In genomic region chrX:118528089-118528753, GRCh38 we compare ENCODE assay signal across 8 cellular contexts. TPM values are rescaled to one million over a fixed set of nuclear protein-coding genes. Genes with fewer than 3 reads are reported as not detected.
A peak's percentile ranks its signal among the peaks of the same experiment; 100 is the strongest.
DNase-seq lines count a peak whose midpoint lies in the region; ATAC-seq, FAIRE-seq and TF ChIP-seq lines count a peak whose summit lies in the region.

No MANE protein-coding gene starts in this region.

- intact Hi-C loops in activated CD4-positive, alpha-beta memory T cell treated with anti-CD3 and anti-CD28 coated beads for 36 hours (cut with micrococcal nuclease) = loop anchor here (1.0 to 10.0 kb wide), 6 partner anchors 8 to 707 kb away; partner anchors contain the start of genes PGRMC1 and WDR44
- intact Hi-C loops in mucosa of descending colon (cut with DNase I, micrococcal nuclease) (no loop called here), kidney (cut with DNase I) (no loop called here)

- no peak overlapping the region for H3K9ac ChIP-seq in kidney (ENCODE audit: low read length in 2 of 2)

- TF ChIP-seq EP300 in tibial nerve (IDR thresholded peaks at IDR 0.05) = no peak

- H3K36me3 ChIP-seq in mucosa of descending colon (ENCODE audit: low read depth) (no peaks in the 10 kb centered on the region), tibial nerve (no peaks in the 10 kb centered on the region), kidney (ENCODE audit: control insufficient read depth in 1 of 2, insufficient read depth in 2 of 2, low read length in 2 of 2) (no peaks in the 10 kb centered on the region)

- no peak for FAIRE-seq in kidney (lab: Jason Lieb, UNC)

- POLR2A ChIA-PET in activated CD4-positive, alpha-beta memory T cell treated with anti-CD3 and anti-CD28 coated beads for 36 hours (lab: Charles Lee) = interaction anchor here (0.8 to 3.8 kb wide), 4 partner anchors 8 to 42 kb away, joined by 3 to 36 read pairs (median 5); partner anchors contain the start of gene DOCK11

- H3K4me1 ChIP-seq in mucosa of descending colon (ENCODE audit: low read depth) (no peaks in the 10 kb centered on the region), tibial nerve (peaks cover 0 to 7% (median 0%) of the 10 kb centered on the region in 4 donors), kidney (ENCODE audit: control insufficient read depth in 1 of 2, insufficient read depth in 1 of 2, low read depth in 1 of 2, low read length in 2 of 2) (no peaks in the 10 kb centered on the region)

- H3K4me1 Mint-ChIP-seq in activated CD4-positive, alpha-beta memory T cell treated with anti-CD3 and anti-CD28 coated beads for 36 hours (ENCODE audit: low read depth) = peaks cover 74% of the 10 kb centered on the region

- H3K27ac ChIP-seq in tibial nerve (peak overlapping the region in 2 of 4 donors; percentile 15 to 34), kidney (ENCODE audit: low read depth in 2 of 2, low read length in 2 of 2) (no peak overlapping the region)

- TF ChIP-seq POLR2A in tibial nerve (IDR thresholded peaks at IDR 0.05) = no peak

- peak overlapping the region; percentile 85 for H3K4me3 Mint-ChIP-seq in activated CD4-positive, alpha-beta memory T cell treated with anti-CD3 and anti-CD28 coated beads for 36 hours

- H3K27me3 ChIP-seq in tibial nerve = no peaks in the 10 kb centered on the region

- CTCF ChIA-PET in activated CD4-positive, alpha-beta memory T cell treated with anti-CD3 and anti-CD28 coated beads for 36 hours (lab: Charles Lee) = interaction anchor here (2.1 to 2.2 kb wide), 2 partner anchors 11 to 32 kb away, joined by 6 read pairs; partner anchors contain the start of gene DOCK11

- H3K4me3 ChIP-seq in mucosa of descending colon (no peak overlapping the region), tibial nerve (no peak overlapping the region), kidney (ENCODE audit: low read length in 2 of 2) (no peak overlapping the region)

- H3K36me3 Mint-ChIP-seq in activated CD4-positive, alpha-beta memory T cell treated with anti-CD3 and anti-CD28 coated beads for 36 hours = peaks cover 3% of the 10 kb centered on the region

- ATAC-seq in GM19452 (IDR thresholded peaks at IDR 0.05; ENCODE audit: unreplicated experiment) (peak; percentile 69), HG03439 (IDR thresholded peaks at IDR 0.05; ENCODE audit: unreplicated experiment) (peak; percentile 62), mucosa of descending colon (peak; percentile 74)

- H3K9me3 Mint-ChIP-seq in activated CD4-positive, alpha-beta memory T cell treated with anti-CD3 and anti-CD28 coated beads for 36 hours = no peaks in the 10 kb centered on the region

- H3K9me3 ChIP-seq in mucosa of descending colon (no peaks in the 10 kb centered on the region), tibial nerve (no peaks in the 10 kb centered on the region), kidney (ENCODE audit: control insufficient read depth in 1 of 2, low read length in 2 of 2) (no peaks in the 10 kb centered on the region)

- TF ChIP-seq CTCF in mucosa of descending colon (IDR thresholded peaks at IDR 0.05) (no peak), tibial nerve (IDR thresholded peaks at IDR 0.05) (no peak), kidney (IDR thresholded peaks at IDR 0.05; ENCODE audit: borderline replicate concordance, extremely low read depth, insufficient read depth) (no peak)

- H3K27ac Mint-ChIP-seq in activated CD4-positive, alpha-beta memory T cell treated with anti-CD3 and anti-CD28 coated beads for 36 hours = peak overlapping the region; percentile 99

- H3K27me3 Mint-ChIP-seq in activated CD4-positive, alpha-beta memory T cell treated with anti-CD3 and anti-CD28 coated beads for 36 hours = no peaks in the 10 kb centered on the region

- 74 to 80% methylated on average over 10 of the region's 10 CpGs for WGBS in tibial nerve, 2 donors

- peak; percentile 74 for DNase-seq in activated CD4-positive, alpha-beta memory T cell treated with anti-CD3 and anti-CD28 coated beads for 36 hours
- DNase-seq in mucosa of descending colon (peak; percentile 14 to 53 (median 31)), tibial nerve (ENCODE audit: low spot score in 2 of 2) (no peak), kidney (no peak), NCI-H1092 treated with DMSO at 0.1 percent for 48 hours (lab: John Stamatoyannopoulos, UW) (no peak), HuH-7 (ENCODE audit: low spot score) (no peak)

RNA-seq across cellular contexts. Expression of gene DOCK11, which starts 32.6 kb away (rescaled TPM):
- total RNA-seq in activated CD4-positive, alpha-beta memory T cell treated with anti-CD3 and anti-CD28 coated beads for 36 hours = 10 to 100 TPM; 47.5 to 50.4 TPM
- 10 to 100 TPM in 1 of 3 donors, 1 to 10 TPM in 2; 4.5 to 31.6 (median 8.4) TPM for total RNA-seq in mucosa of descending colon
- total RNA-seq in tibial nerve = 10 to 100 TPM; 30.0 to 50.7 (median 35.7) TPM
- 49.5 TPM for total RNA-seq in kidney
- polyA plus RNA-seq in kidney (ENCODE audit: insufficient read depth, low read depth, low replicate concordance) = 11.4 TPM

Comparison
In these comparisons a context has a peak if more than half of its experiments do, and no peak if none do; other contexts are left out.
1. DNase-seq: peak in activated CD4-positive, alpha-beta memory T cell treated with anti-CD3 and anti-CD28 coated beads for 36 hours (single experiment) and mucosa of descending colon (3 of 3); none in tibial nerve (0 of 2), kidney (single experiment), NCI-H1092 treated with DMSO at 0.1 percent for 48 hours (single experiment) and HuH-7 (single experiment).
2. Peak in every context shown above with its lines, with median percentiles within 50 percentile points of each other: ATAC-seq.